ENCODE assay signal across 9 cellular contexts in genomic region chr14:22850944-22851790, GRCh38. TPM values are rescaled to one million over a fixed set of nuclear protein-coding genes. Genes with fewer than 3 reads are reported as not detected.
A peak's percentile ranks its signal among the peaks of the same experiment; 100 is the strongest.
DNase-seq lines count a peak whose midpoint lies in the region; ATAC-seq, FAIRE-seq and TF ChIP-seq lines count a peak whose summit lies in the region.
"Had no signal": no experiment of that assay in that cellular context is flagged by ENCODE, and none has a peak within 500 bp of the region (broad histone marks: within the 10 kb centered on the region; RNA-seq: fewer than 3 reads in every experiment).

No MANE protein-coding gene starts in this region.

- no peak overlapping the region for H3K4me3 ChIP-seq in endothelial cell of umbilical vein (replicated peaks in 1 of 3; ENCODE audit: insufficient read depth in 1 of 3, low read depth in 1 of 3, low read length in 3 of 3)
- H3K4me3 ChIP-seq in muscle layer of colon (ENCODE audit: low read depth in 1 of 2, low read length in 2 of 2), result peak overlapping the region in 1 of 2 donors; percentile 45

- DNase-seq in GDM1 (lab: John Stamatoyannopoulos, UW), result peak; percentile 76
- DNase-seq in RPMI7951 (ENCODE audit: low read depth), result peak; percentile 99
- peak; percentile 92 for DNase-seq in endothelial cell of umbilical vein (ENCODE audit: low read depth, low spot score)
- no peak for DNase-seq in GM19240 (ENCODE audit: insufficient read length, low spot score)
- DNase-seq in NCI-H345 treated with DMSO at 0.1 percent for 48 hours (lab: John Stamatoyannopoulos, UW; ENCODE audit: unreplicated experiment), result no peak

- peak overlapping the region; percentile 84 for H3K9ac ChIP-seq in endothelial cell of umbilical vein (replicated peaks; ENCODE audit: extremely low read depth, insufficient read depth, low read length)
- H3K9ac ChIP-seq in muscle layer of colon (ENCODE audit: low read length), result peak overlapping the region; percentile 42

- FAIRE-seq in endothelial cell of umbilical vein (lab: Jason Lieb, UNC), result peak; percentile 99

- TF ChIP-seq CTCF in endothelial cell of umbilical vein (IDR thresholded peaks at IDR 0.05; ENCODE audit: extremely low read depth in 1 of 2, insufficient read depth in 1 of 2, low read depth in 1 of 2, low read length in 2 of 2), result no peak

- H3K9me1 ChIP-seq in endothelial cell of umbilical vein (replicated peaks; ENCODE audit: control insufficient read depth, extremely low read depth, insufficient read depth, low read length), result no peaks in the 10 kb centered on the region

- no peaks in the 10 kb centered on the region for H4K20me1 ChIP-seq in endothelial cell of umbilical vein (replicated peaks; ENCODE audit: control insufficient read depth, extremely low read depth, insufficient read depth, low read length)

- peak overlapping the region; percentile 46 for H3K4me2 ChIP-seq in endothelial cell of umbilical vein (ENCODE audit: insufficient read depth, low read length)

- POLR2A ChIA-PET in endothelial cell of umbilical vein (lab: Charles Lee), result interaction anchor here (1.2 to 1.7 kb wide), 3 partner anchors 10 to 28 kb away, joined by 5 to 15 read pairs (median 9); no protein-coding TSS in a partner anchor

- H3K27ac ChIP-seq in endothelial cell of umbilical vein (ENCODE audit: insufficient read depth, low read depth, low read length) (peak overlapping the region; percentile 98), muscle layer of colon (ENCODE audit: low read depth, low read length) (peak overlapping the region; percentile 89)

- intact Hi-C loops in endothelial cell of umbilical vein (cut with micrococcal nuclease), result loop anchor here (1.0 to 10.0 kb wide), 4 partner anchors 15 to 376 kb away; partner anchors contain the start of gene MMP14

- H3K4me1 ChIP-seq in endothelial cell of umbilical vein (ENCODE audit: control insufficient read depth, extremely low read depth, insufficient read depth, low read length), result peaks cover 65% of the 10 kb centered on the region
- peaks cover 62% of the 10 kb centered on the region for H3K4me1 ChIP-seq in muscle layer of colon (ENCODE audit: insufficient read depth, low read length)

- ATAC-seq in GM21515 (IDR thresholded peaks at IDR 0.05; ENCODE audit: unreplicated experiment) (no peak), GM21367 (IDR thresholded peaks at IDR 0.05; ENCODE audit: unreplicated experiment) (no peak)

- no peaks in the 10 kb centered on the region for H3K9me3 ChIP-seq in endothelial cell of umbilical vein (replicated peaks; ENCODE audit: control insufficient read depth, insufficient read depth, low read length)
- H3K9me3 ChIP-seq in muscle layer of colon (ENCODE audit: low read length), result no peaks in the 10 kb centered on the region

- H3K36me3 ChIP-seq in endothelial cell of umbilical vein (ENCODE audit: control insufficient read depth in 2 of 2, extremely low read depth in 1 of 2, insufficient read depth in 2 of 2, low read length in 2 of 2) (peaks cover 4 to 7% of the 10 kb centered on the region in 2 experiments), muscle layer of colon (ENCODE audit: insufficient read depth, low read length) (peaks cover 7% of the 10 kb centered on the region)

- H3K27me3 ChIP-seq in endothelial cell of umbilical vein (ENCODE audit: control insufficient read depth in 2 of 2, insufficient read depth in 2 of 2, low read length in 2 of 2) (no peaks in the 10 kb centered on the region), muscle layer of colon (ENCODE audit: control insufficient read depth in 1 of 2, insufficient read depth in 2 of 2, low read length in 2 of 2) (no peaks in the 10 kb centered on the region)

- dilution Hi-C loops in endothelial cell of umbilical vein (cut with MboI; ENCODE audit: extremely low pct_ligation_motif_present, low sequenced_read_pairs), result no loop called here

- H2AFZ ChIP-seq in endothelial cell of umbilical vein (ENCODE audit: low read depth, low read length), result no peak overlapping the region

- CTCF ChIA-PET in endothelial cell of umbilical vein (lab: Charles Lee), result interaction anchor here (0.7 to 10.2 kb wide), 24 partner anchors 15 to 462 kb away, joined by 3 to 313 read pairs (median 4); partner anchors contain the start of genes ABHD4, DAD1, LRP10 and MMP14

- H3K79me2 ChIP-seq in endothelial cell of umbilical vein (ENCODE audit: control insufficient read depth, insufficient read depth, low read length), result peaks cover 4% of the 10 kb centered on the region

- TSS peak; percentile 62 for BruUV-seq in endothelial cell of umbilical vein (replicated peaks; lab: Mats Ljungman, UMichigan)

- TF ChIP-seq POLR2A in endothelial cell of umbilical vein (IDR thresholded peaks at IDR 0.05; ENCODE audit: low read depth, low read length), result peak; percentile 72

TF ChIP-seq in endothelial cell of umbilical vein, 7 proteins besides CTCF, POLR2A, EP300 and RAD21:
- TF ChIP-seq FOS (IDR thresholded peaks at IDR 0.05; ENCODE audit: borderline replicate concordance, insufficient read depth, low read length) (peak; percentile 96), POLR2AphosphoS5 (IDR thresholded peaks at IDR 0.05; ENCODE audit: insufficient read depth, low read depth, low read length) (peak; percentile 92), EZH2 (IDR thresholded peaks at IDR 0.05; ENCODE audit: borderline replicate concordance, low read depth, low read length, severe bottlenecking) (no peak), GATA2 (IDR thresholded peaks at IDR 0.05; ENCODE audit: insufficient read depth, insufficient read length, low read depth, low read length) (peak; percentile 68), MYC (IDR thresholded peaks at IDR 0.05; ENCODE audit: low read depth, low read length) (no peak), JUN (IDR thresholded peaks at IDR 0.05; ENCODE audit: borderline replicate concordance, insufficient read depth, insufficient read length, low read depth) (peak; percentile 68)
- TF ChIP-seq, protein P1, sequence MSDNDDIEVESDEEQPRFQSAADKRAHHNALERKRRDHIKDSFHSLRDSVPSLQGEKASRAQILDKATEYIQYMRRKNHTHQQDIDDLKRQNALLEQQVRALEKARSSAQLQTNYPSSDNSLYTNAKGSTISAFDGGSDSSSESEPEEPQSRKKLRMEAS (IDR thresholded peaks at IDR 0.05; ENCODE audit: insufficient read depth, insufficient read length), result no peak

RNA-seq across cellular contexts. Expression of gene MMP14, which starts 14.8 kb away (rescaled TPM):
- 613 and 718 TPM in 2 replicates for total RNA-seq in RPMI7951 (2014; rRNA removed; shearing (Covaris generic))
- total RNA-seq in endothelial cell of umbilical vein, result 603 and 615 TPM in 2 replicates
- polyA plus RNA-seq in endothelial cell of umbilical vein, result 501 and 506 TPM in 2 replicates
- polyA plus RNA-seq in endothelial cell of umbilical vein (2011; cell fraction: cytosol; rRNA removed), result 405 and 422 TPM in 2 replicates
- 470 and 520 TPM in 2 replicates for polyA plus RNA-seq in endothelial cell of umbilical vein (2011; cell fraction: nucleus; rRNA removed)
- 391 and 406 TPM in 2 replicates for polyA plus RNA-seq in endothelial cell of umbilical vein (2012)
- polyA minus RNA-seq in endothelial cell of umbilical vein, result 453 and 535 TPM in 2 replicates
- polyA minus RNA-seq in endothelial cell of umbilical vein (2011; cell fraction: cytosol; rRNA and poly(A)+ RNA removed), result not detected
- polyA minus RNA-seq in endothelial cell of umbilical vein (2011; cell fraction: nucleus; rRNA and poly(A)+ RNA removed), result 120 and 149 TPM in 2 replicates

RNA-seq across cellular contexts. Expression of gene LRP10, which starts 20.4 kb away (rescaled TPM):
- total RNA-seq in RPMI7951 (2014; rRNA removed; shearing (Covaris generic)), result 41.9 and 44.9 TPM in 2 replicates
- total RNA-seq in endothelial cell of umbilical vein, result 119 and 123 TPM in 2 replicates
- 157 and 192 TPM in 2 replicates for polyA plus RNA-seq in endothelial cell of umbilical vein
- 119 and 152 TPM in 2 replicates for polyA plus RNA-seq in endothelial cell of umbilical vein (2011; cell fraction: cytosol; rRNA removed)
- polyA plus RNA-seq in endothelial cell of umbilical vein (2011; cell fraction: nucleus; rRNA removed), result 62.0 and 72.3 TPM in 2 replicates
- 115 and 125 TPM in 2 replicates for polyA plus RNA-seq in endothelial cell of umbilical vein (2012)
- 193 and 248 TPM in 2 replicates for polyA minus RNA-seq in endothelial cell of umbilical vein
- 31.7 TPM for polyA minus RNA-seq in endothelial cell of umbilical vein (2011; cell fraction: cytosol; rRNA and poly(A)+ RNA removed)
- 37.7 and 38.5 TPM in 2 replicates for polyA minus RNA-seq in endothelial cell of umbilical vein (2011; cell fraction: nucleus; rRNA and poly(A)+ RNA removed)

RNA-seq across cellular contexts. Expression of gene MRPL52, which starts 21.5 kb away (rescaled TPM):
- 93.9 and 100 TPM in 2 replicates for total RNA-seq in RPMI7951 (2014; rRNA removed; shearing (Covaris generic))
- total RNA-seq in endothelial cell of umbilical vein, result 174 TPM in 2 replicates
- 81.1 and 127 TPM in 2 replicates for polyA plus RNA-seq in endothelial cell of umbilical vein
- polyA plus RNA-seq in endothelial cell of umbilical vein (2011; cell fraction: cytosol; rRNA removed), result 87.3 and 87.8 TPM in 2 replicates
- 45.3 and 48.8 TPM in 2 replicates for polyA plus RNA-seq in endothelial cell of umbilical vein (2011; cell fraction: nucleus; rRNA removed)
- 152 and 176 TPM in 2 replicates for polyA plus RNA-seq in endothelial cell of umbilical vein (2012)
- 17.8 and 26.3 TPM in 2 replicates for polyA minus RNA-seq in endothelial cell of umbilical vein
- 56.1 TPM for polyA minus RNA-seq in endothelial cell of umbilical vein (2011; cell fraction: cytosol; rRNA and poly(A)+ RNA removed)
- 9.8 and 11.5 TPM in 2 replicates for polyA minus RNA-seq in endothelial cell of umbilical vein (2011; cell fraction: nucleus; rRNA and poly(A)+ RNA removed)

RNA-seq across cellular contexts. Expression of gene REM2, which starts 31.9 kb away (rescaled TPM):
- 0.12 and 0.59 TPM in 2 replicates for total RNA-seq in RPMI7951 (2014; rRNA removed; shearing (Covaris generic))
- 0.33 TPM in 1 of 2 replicates, not detected in the other for total RNA-seq in endothelial cell of umbilical vein
- 0.06 TPM in 1 of 2 replicates, not detected in the other for polyA plus RNA-seq in endothelial cell of umbilical vein
- 0.04 TPM in 1 of 2 replicates, not detected in the other for polyA plus RNA-seq in endothelial cell of umbilical vein (2011; cell fraction: cytosol; rRNA removed)
- 0.46 TPM in 2 replicates for polyA plus RNA-seq in endothelial cell of umbilical vein (2011; cell fraction: nucleus; rRNA removed)
- not detected in 2 replicates for polyA plus RNA-seq in endothelial cell of umbilical vein (2012)
- 0.17 TPM in 1 of 2 replicates, not detected in the other for polyA minus RNA-seq in endothelial cell of umbilical vein
- polyA minus RNA-seq in endothelial cell of umbilical vein (2011; cell fraction: cytosol; rRNA and poly(A)+ RNA removed), result not detected
- 0.34 TPM in 1 of 2 replicates, not detected in the other for polyA minus RNA-seq in endothelial cell of umbilical vein (2011; cell fraction: nucleus; rRNA and poly(A)+ RNA removed)
- total RNA-seq: glomerular endothelial cell had no signal

RNA-seq across cellular contexts. Expression of gene SLC7A7, which starts 35.9 kb away (rescaled TPM):
- 2.2 and 2.5 TPM in 2 replicates for total RNA-seq in RPMI7951 (2014; rRNA removed; shearing (Covaris generic))
- 18.5 and 22.5 TPM in 2 replicates for total RNA-seq in endothelial cell of umbilical vein
- 94.0 and 103 TPM in 2 replicates for polyA plus RNA-seq in endothelial cell of umbilical vein
- polyA plus RNA-seq in endothelial cell of umbilical vein (2011; cell fraction: cytosol; rRNA removed), result 31.3 and 31.5 TPM in 2 replicates
- 33.2 and 38.6 TPM in 2 replicates for polyA plus RNA-seq in endothelial cell of umbilical vein (2011; cell fraction: nucleus; rRNA removed)
- 9.0 and 10.5 TPM in 2 replicates for polyA plus RNA-seq in endothelial cell of umbilical vein (2012)
- polyA minus RNA-seq in endothelial cell of umbilical vein, result 83.6 and 99.3 TPM in 2 replicates
- polyA minus RNA-seq in endothelial cell of umbilical vein (2011; cell fraction: cytosol; rRNA and poly(A)+ RNA removed), result not detected
- 11.0 and 15.1 TPM in 2 replicates for polyA minus RNA-seq in endothelial cell of umbilical vein (2011; cell fraction: nucleus; rRNA and poly(A)+ RNA removed)

Comparison
In these comparisons a context has a peak if more than half of its experiments do, and no peak if none do; other contexts are left out.
1. DNase-seq: peak in GDM1 (single experiment), RPMI7951 (single experiment) and endothelial cell of umbilical vein (single experiment); none in GM19240 (single experiment) and NCI-H345 treated with DMSO at 0.1 percent for 48 hours (single experiment).